1 cellular context compared by ENCODE assay signal in genomic region chr5:79676354-79676753, GRCh38. TPM values are rescaled to one million over a fixed set of nuclear protein-coding genes. Genes with fewer than 3 reads are reported as not detected.
"Had no signal": no experiment of that assay in that cellular context is flagged by ENCODE, and none has a peak within 500 bp of the region (broad histone marks: within the 10 kb centered on the region; RNA-seq: fewer than 3 reads in every experiment).

No MANE protein-coding gene starts in this region.

RNA-seq across cellular contexts. Expression of gene CMYA5, which starts 13.3 kb away (rescaled TPM):
- polyA plus RNA-seq: immature natural killer cell had no signal
